Comparison of ENCODE assay signal across 15 cellular contexts in genomic region chr6:107711953-107712522, GRCh38.
DNase-seq lines count a peak whose midpoint lies in the region; ATAC-seq and TF ChIP-seq lines count a peak whose summit lies in the region.
"Had no signal": no experiment of that assay in that cellular context is flagged by ENCODE, and none has a peak within 500 bp of the region (broad histone marks: within the 10 kb centered on the region; RNA-seq: fewer than 3 reads in every experiment).

No MANE protein-coding gene starts in this region.

- H2AFZ ChIP-seq in fibroblast of lung (ENCODE audit: low read length): no peak overlapping the region
- H2AFZ ChIP-seq: hepatocyte had no signal

- H3K4me2 ChIP-seq in fibroblast of lung (ENCODE audit: extremely low read depth, insufficient read depth, low read length): peak overlapping the region; percentile 99

- DNase-seq in activated naive CD4-positive, alpha-beta T cell treated with anti-CD3 and anti-CD28 coated beads, Interleukin-2, amount 10 ng/mL, durations not matched to agents 7 days and 5 days: no peak
- DNase-seq in activated naive CD4-positive, alpha-beta T cell (lab: John Stamatoyannopoulos, UW): no peak
- DNase-seq in Panc1 (ENCODE audit: low read depth, low spot score) (no peak), fibroblast of lung (ENCODE audit: low read depth in 2 of 2) (no peak), mesothelial cell of epicardium (ENCODE audit: low spot score in 2 of 2, unreplicated experiment in 2 of 2) (no peak), omental fat pad (ENCODE audit: low spot score) (no peak), GM10266 (ENCODE audit: extremely low spot score) (no peak)
- no peak for DNase-seq in stimulated activated naive B cell treated with anti-CD40 and anti-IgM and Interleukin-4, amounts not matched to agents 10 μg/mL and 1 μg/mL and 100 μg/mL, for 72 hours
- DNase-seq: lower lobe of right lung; NCI-H1417 treated with DMSO at 0.1 percent for 48 hours; Right ventricle myocardium superior; stimulated activated CD4-positive, alpha-beta T cell treated with anti-CD3 and anti-CD28 coated beads, Interleukin-2, amount 100 ng/mL, for 48 hours; stomach had no signal

- CTCF ChIA-PET in activated naive CD4-positive, alpha-beta T cell treated with anti-CD3 and anti-CD28 coated beads, Interleukin-2, amount 10 ng/mL, durations not matched to agents 7 days and 5 days (lab: Charles Lee): interaction anchor here (1.2 to 2.2 kb wide), 4 partner anchors 8 to 136 kb away, joined by 3 to 11 read pairs (median 6); partner anchors contain the start of gene SCML4
- CTCF ChIA-PET in Panc1 (lab: Charles Lee): no interaction called here

- BruUV-seq in Panc1 (replicated peaks; lab: Mats Ljungman, UMichigan): no TSS peak

- H3K9ac ChIP-seq in fibroblast of lung (ENCODE audit: insufficient read depth, low read length): no peak overlapping the region

- ATAC-seq in Panc1 (peak; percentile 37), omental fat pad (ENCODE audit: low FRiP score) (no peak)
- ATAC-seq in stimulated activated naive B cell treated with anti-CD40 and anti-IgM and Interleukin-4, amounts not matched to agents 10 μg/mL and 1 μg/mL and 100 μg/mL, for 72 hours (replicated peaks): no peak
- ATAC-seq: HepG2 had no signal

- no peaks in the 10 kb centered on the region for H3K79me2 ChIP-seq in fibroblast of lung (ENCODE audit: control insufficient read depth, insufficient read depth, low read length)
- H3K79me2 ChIP-seq: hepatocyte had no signal

- H3K4me1 ChIP-seq in Panc1 (ENCODE audit: control insufficient read depth, insufficient read depth, low read length): no peaks in the 10 kb centered on the region; the same call in 1 of the 2 replicates
- peaks cover 13% of the 10 kb centered on the region for H3K4me1 ChIP-seq in fibroblast of lung (ENCODE audit: control insufficient read depth, extremely low read depth, insufficient read depth, low read length)

- H3K27ac Mint-ChIP-seq in activated naive CD4-positive, alpha-beta T cell treated with anti-CD3 and anti-CD28 coated beads, Interleukin-2, amount 10 ng/mL, durations not matched to agents 7 days and 5 days: peak overlapping the region; percentile 43
- peak overlapping the region; percentile 84 for H3K27ac Mint-ChIP-seq in stimulated activated naive B cell treated with anti-CD40 and anti-IgM and Interleukin-4, amounts not matched to agents 10 μg/mL and 1 μg/mL and 100 μg/mL, for 72 hours
- H3K27ac Mint-ChIP-seq in mesothelial cell of epicardium: no peak overlapping the region

- H3K4me3 ChIP-seq in Panc1 (ENCODE audit: low read depth in 2 of 2, low read length in 2 of 2): no peak overlapping the region
- peak overlapping the region in 1 of 4 experiments; percentile 48 for H3K4me3 ChIP-seq in fibroblast of lung (replicated peaks in 1 of 4; ENCODE audit: control extremely low read depth in 1 of 4, insufficient read depth in 1 of 4, low read depth in 3 of 4, low read length in 4 of 4)
- H3K4me3 ChIP-seq: hepatocyte had no signal

- in situ Hi-C loops in Panc1 (cut with HindIII; ENCODE audit: low pct_unique_long_range_greater_than_20kb, low sequenced_read_pairs): no loop called here

- H3K27ac ChIP-seq in Panc1 (ENCODE audit: low read length) (no peak overlapping the region), fibroblast of lung (ENCODE audit: insufficient read depth, low read length) (no peak overlapping the region)
- H3K27ac ChIP-seq: hepatocyte, lower lobe of right lung, stomach had no signal

- POLR2A ChIA-PET in Panc1 (lab: Charles Lee): no interaction called here

- H3K36me3 Mint-ChIP-seq in activated naive CD4-positive, alpha-beta T cell treated with anti-CD3 and anti-CD28 coated beads, Interleukin-2, amount 10 ng/mL, durations not matched to agents 7 days and 5 days: peaks cover 43% of the 10 kb centered on the region
- peaks cover 5% of the 10 kb centered on the region in 2 donors for H3K36me3 Mint-ChIP-seq in stimulated activated naive B cell treated with anti-CD40 and anti-IgM and Interleukin-4, amounts not matched to agents 10 μg/mL and 1 μg/mL and 100 μg/mL, for 72 hours
- H3K36me3 Mint-ChIP-seq in mesothelial cell of epicardium: no peaks in the 10 kb centered on the region

- H3K9me3 ChIP-seq in Panc1 (ENCODE audit: control insufficient read depth, insufficient read depth, low read depth, low read length): no peaks in the 10 kb centered on the region
- H3K9me3 ChIP-seq in fibroblast of lung (ENCODE audit: control insufficient read depth, insufficient read depth, low read depth, low read length): no peaks in the 10 kb centered on the region
- H3K9me3 ChIP-seq: lower lobe of right lung, stomach had no signal

- no peak overlapping the region for H3K4me3 Mint-ChIP-seq in activated naive CD4-positive, alpha-beta T cell treated with anti-CD3 and anti-CD28 coated beads, Interleukin-2, amount 10 ng/mL, durations not matched to agents 7 days and 5 days
- no peak overlapping the region for H3K4me3 Mint-ChIP-seq in stimulated activated naive B cell treated with anti-CD40 and anti-IgM and Interleukin-4, amounts not matched to agents 10 μg/mL and 1 μg/mL and 100 μg/mL, for 72 hours
- H3K4me3 Mint-ChIP-seq in mesothelial cell of epicardium: no peak overlapping the region

- H4K20me1 ChIP-seq in fibroblast of lung (ENCODE audit: control insufficient read depth, extremely low read depth, insufficient read depth, low read length): no peaks in the 10 kb centered on the region

- peaks cover 6% of the 10 kb centered on the region for H3K9me3 Mint-ChIP-seq in activated naive CD4-positive, alpha-beta T cell treated with anti-CD3 and anti-CD28 coated beads, Interleukin-2, amount 10 ng/mL, durations not matched to agents 7 days and 5 days
- peaks cover 0 to 4% of the 10 kb centered on the region in 2 donors for H3K9me3 Mint-ChIP-seq in stimulated activated naive B cell treated with anti-CD40 and anti-IgM and Interleukin-4, amounts not matched to agents 10 μg/mL and 1 μg/mL and 100 μg/mL, for 72 hours
- no peaks in the 10 kb centered on the region for H3K9me3 Mint-ChIP-seq in mesothelial cell of epicardium

- TF ChIP-seq CTCF in Panc1 (IDR thresholded peaks at IDR 0.05) (no peak), fibroblast of lung (conservative IDR thresholded peaks at IDR 0.05 in 1 of 2, IDR thresholded peaks at IDR 0.05 in 1 of 2; ENCODE audit: low read depth in 1 of 2, low read length in 2 of 2) (no peak), mesothelial cell of epicardium (IDR thresholded peaks at IDR 0.05; ENCODE audit: unreplicated experiment) (no peak), omental fat pad (IDR thresholded peaks at IDR 0.05) (no peak), GM10266 (IDR thresholded peaks at IDR 0.05; ENCODE audit: control insufficient read depth, insufficient read depth, low read depth, missing control alignments) (no peak)

- intact Hi-C loops in Panc1 (cut with micrococcal nuclease; ENCODE audit: unreplicated experiment): no loop called here

- peaks cover 69% of the 10 kb centered on the region for H3K4me1 Mint-ChIP-seq in activated naive CD4-positive, alpha-beta T cell treated with anti-CD3 and anti-CD28 coated beads, Interleukin-2, amount 10 ng/mL, durations not matched to agents 7 days and 5 days
- peaks cover 20 to 29% of the 10 kb centered on the region in 2 donors for H3K4me1 Mint-ChIP-seq in stimulated activated naive B cell treated with anti-CD40 and anti-IgM and Interleukin-4, amounts not matched to agents 10 μg/mL and 1 μg/mL and 100 μg/mL, for 72 hours
- H3K4me1 Mint-ChIP-seq in mesothelial cell of epicardium: peaks cover 15% of the 10 kb centered on the region

- peaks cover 10% of the 10 kb centered on the region; the same call in 1 of the 2 replicates for H3K27me3 ChIP-seq in Panc1 (ENCODE audit: control insufficient read depth, insufficient read depth, low read length)
- peaks cover 3% of the 10 kb centered on the region for H3K27me3 ChIP-seq in fibroblast of lung (ENCODE audit: control insufficient read depth, insufficient read depth, low read length)
- H3K27me3 ChIP-seq: hepatocyte, stomach had no signal

- H3K27me3 Mint-ChIP-seq in activated naive CD4-positive, alpha-beta T cell treated with anti-CD3 and anti-CD28 coated beads, Interleukin-2, amount 10 ng/mL, durations not matched to agents 7 days and 5 days: no peaks in the 10 kb centered on the region
- H3K27me3 Mint-ChIP-seq in stimulated activated naive B cell treated with anti-CD40 and anti-IgM and Interleukin-4, amounts not matched to agents 10 μg/mL and 1 μg/mL and 100 μg/mL, for 72 hours: no peaks in the 10 kb centered on the region
- peaks cover 37% of the 10 kb centered on the region for H3K27me3 Mint-ChIP-seq in mesothelial cell of epicardium (ENCODE audit: low read depth)

- H3K36me3 ChIP-seq in Panc1 (ENCODE audit: control insufficient read depth, insufficient read depth, low read length): no peaks in the 10 kb centered on the region
- H3K36me3 ChIP-seq in fibroblast of lung (ENCODE audit: control insufficient read depth, insufficient read depth, low read length): no peaks in the 10 kb centered on the region
- H3K36me3 ChIP-seq: lower lobe of right lung, stomach had no signal
